22 cellular contexts compared by ENCODE assay signal in genomic region chr7:131194070-131194865, GRCh38.
DNase-seq lines count a peak whose midpoint lies in the region; ATAC-seq, FAIRE-seq and TF ChIP-seq lines count a peak whose summit lies in the region.
"Had no signal": no experiment of that assay in that cellular context is flagged by ENCODE, and none has a peak within 500 bp of the region (broad histone marks: within the 10 kb centered on the region; RNA-seq: fewer than 3 reads in every experiment).

No MANE protein-coding gene starts in this region.

- FAIRE-seq in HepG2 (lab: Jason Lieb, UNC) = no peak
- FAIRE-seq: astrocyte, GM12891 had no signal

- in situ Hi-C loops in mammary epithelial cell (cut with MboI; ENCODE audit: low sequenced_read_pairs in 2 of 2) (no loop called here), HepG2 (cut with HindIII; ENCODE audit: extremely low pct_ligation_motif_present, low pct_unique_long_range_greater_than_20kb) (no loop called here)

- H2AFZ ChIP-seq in mammary epithelial cell (ENCODE audit: low read depth, low read length) = no peak overlapping the region
- H2AFZ ChIP-seq in HepG2 (ENCODE audit: low read length) = no peak overlapping the region

- TF ChIP-seq POLR2A in HepG2 (IDR thresholded peaks at IDR 0.05; ENCODE audit: insufficient read depth in 1 of 2, low read depth in 2 of 2, low read length in 2 of 2) = no peak

- TF ChIP-seq CTCF in mammary epithelial cell (conservative IDR thresholded peaks at IDR 0.05 in 1 of 2, IDR thresholded peaks at IDR 0.05 in 1 of 2; ENCODE audit: extremely low read depth in 1 of 2, insufficient read depth in 1 of 2, low read depth in 1 of 2, low read length in 2 of 2) (no peak), HepG2 (CRISPR knock-in tag; IDR thresholded peaks at IDR 0.05) (no peak)

- 88% methylated on average over 7 of the region's 7 CpGs for WGBS in mammary epithelial cell (ENCODE audit: low coverage, missing lambda C conversion rate)
- WGBS in HepG2 (ENCODE audit: low lambda C conversion rate) = 48% methylated on average over 7 of the region's 7 CpGs

- H3K27me3 ChIP-seq in mammary epithelial cell (ENCODE audit: insufficient read depth, low read length) (no peaks in the 10 kb centered on the region), HepG2 (ENCODE audit: control insufficient read depth in 1 of 2, insufficient read depth in 2 of 2, low read length in 2 of 2) (no peaks in the 10 kb centered on the region)
- H3K27me3 ChIP-seq: gastroesophageal sphincter, upper lobe of left lung had no signal

- dilution Hi-C loops in mammary epithelial cell (cut with HindIII; ENCODE audit: low sequenced_read_pairs) = no loop called here

- H3K9me3 ChIP-seq in mammary epithelial cell (replicated peaks; ENCODE audit: insufficient read depth, low read length) (no peaks in the 10 kb centered on the region), HepG2 (ENCODE audit: low read length) (no peaks in the 10 kb centered on the region)
- H3K9me3 ChIP-seq: gastroesophageal sphincter, left ventricle myocardium inferior, upper lobe of left lung had no signal

- no peak for TF ChIP-seq RAD21 in HepG2 (CRISPR knock-in tag; IDR thresholded peaks at IDR 0.05)

- no peaks in the 10 kb centered on the region for H4K20me1 ChIP-seq in mammary epithelial cell (ENCODE audit: insufficient read depth, low read length)
- H4K20me1 ChIP-seq in HepG2 (ENCODE audit: insufficient read depth, low read length) = no peaks in the 10 kb centered on the region

- POLR2A ChIA-PET in HepG2 (lab: Yijun Ruan, JAX) = interaction anchor here (1.0 kb wide), 1 partner anchor 60 kb away, joined by 3 read pairs; no protein-coding TSS in a partner anchor

- H3K27ac ChIP-seq in mammary epithelial cell (ENCODE audit: insufficient read depth, low read depth, low read length) = no peak overlapping the region
- H3K27ac ChIP-seq in HepG2 (ENCODE audit: extremely low read length, insufficient read depth, low read length) = no peak overlapping the region
- H3K27ac ChIP-seq: gastroesophageal sphincter, HL-60, left ventricle myocardium inferior, upper lobe of left lung had no signal

- no peak overlapping the region for H3K9ac ChIP-seq in mammary epithelial cell (ENCODE audit: insufficient read depth, low read length)
- no peak overlapping the region for H3K9ac ChIP-seq in HepG2 (ENCODE audit: insufficient read depth, low read depth, low read length)

- intact Hi-C loops in mammary epithelial cell (cut with micrococcal nuclease) (no loop called here), HepG2 (cut with micrococcal nuclease; ENCODE audit: unreplicated experiment) (no loop called here)

- H3K4me2 ChIP-seq in mammary epithelial cell (ENCODE audit: insufficient read depth, low read depth, low read length) (no peak overlapping the region), HepG2 (ENCODE audit: low read depth, low read length) (no peak overlapping the region)

- H3K4me1 ChIP-seq in mammary epithelial cell (ENCODE audit: insufficient read depth, low read length) = peaks cover 9% of the 10 kb centered on the region
- H3K4me1 ChIP-seq in HepG2 (ENCODE audit: insufficient read depth, low read length) = peaks cover 20% of the 10 kb centered on the region
- H3K4me1 ChIP-seq: upper lobe of left lung had no signal

- H3K79me2 ChIP-seq in mammary epithelial cell (ENCODE audit: insufficient read depth, low read length) (no peaks in the 10 kb centered on the region), HepG2 (ENCODE audit: insufficient read depth, low read length) (no peaks in the 10 kb centered on the region)

- ATAC-seq in HepG2 (no peak), HG03196 (IDR thresholded peaks at IDR 0.05; ENCODE audit: unreplicated experiment) (no peak), GM18519 (IDR thresholded peaks at IDR 0.05; ENCODE audit: low FRiP score, unreplicated experiment) (no peak), GM18502 (IDR thresholded peaks at IDR 0.05; ENCODE audit: poor library complexity, unreplicated experiment) (no peak)
- ATAC-seq: gastroesophageal sphincter; HCT116; Panc1; SK-N-SH treated with all-trans-retinoic acid at 6 μM for 48 hours; stimulated activated naive CD8-positive, alpha-beta T cell treated with anti-CD3 and anti-CD28 coated beads, Interleukin-15, Interleukin-2, amounts not matched to agents 100 U/mL and 50 U/mL, for 24 hours had no signal

- H3K36me3 ChIP-seq in mammary epithelial cell (ENCODE audit: insufficient read depth, low read length) (no peaks in the 10 kb centered on the region), HepG2 (replicated peaks in 1 of 2; ENCODE audit: control insufficient read depth in 1 of 2, insufficient read depth in 2 of 2, low read length in 2 of 2) (no peaks in the 10 kb centered on the region)
- H3K36me3 ChIP-seq: gastroesophageal sphincter, left ventricle myocardium inferior, upper lobe of left lung had no signal

- H3K4me3 ChIP-seq in mammary epithelial cell (replicated peaks in 1 of 3; ENCODE audit: insufficient read depth in 1 of 3, low read depth in 2 of 3, low read length in 3 of 3) (no peak overlapping the region), HepG2 (replicated peaks in 1 of 3; ENCODE audit: insufficient read depth in 1 of 3, low read depth in 2 of 3, low read length in 3 of 3) (no peak overlapping the region)
- H3K4me3 ChIP-seq: gastroesophageal sphincter, left ventricle myocardium inferior, upper lobe of left lung had no signal

- BruUV-seq in mammary epithelial cell (replicated peaks; lab: Mats Ljungman, UMichigan) (no TSS peak), HepG2 (replicated peaks; lab: Mats Ljungman, UMichigan) (no TSS peak)

- peak; percentile 37 for DNase-seq in NCI-H345 (lab: John Stamatoyannopoulos, UW)
- DNase-seq in NCI-H345 treated with DMSO at 0.1 percent for 48 hours (lab: John Stamatoyannopoulos, UW; ENCODE audit: unreplicated experiment) = no peak
- peak; percentile 71 to 87 for DNase-seq in NCI-H2081 (lab: John Stamatoyannopoulos, UW)
- peak; percentile 31 for DNase-seq in mammary epithelial cell
- DNase-seq in HepG2 (ENCODE audit: low spot score) = no peak
- DNase-seq: activated CD4-positive, alpha-beta T cell treated with anti-CD3 and anti-CD28 coated beads, Interleukin-2, amount 50 U/mL, for 4 hours; activated naive CD4-positive, alpha-beta T cell treated with anti-CD3 and anti-CD28 coated beads for 36 hours; DMS 273 treated with DMSO at 0.1 percent for 48 hours; left ventricle myocardium inferior; NCI-H1694; stimulated activated naive CD8-positive, alpha-beta T cell treated with anti-CD3 and anti-CD28 coated beads, Interleukin-15, Interleukin-2, amounts not matched to agents 100 U/mL and 50 U/mL, for 24 hours; upper lobe of left lung had no signal

- CTCF ChIA-PET in mammary epithelial cell (lab: Charles Lee; ENCODE audit: low non-redundant PET) = no interaction called here
- CTCF ChIA-PET in HepG2 (lab: Yijun Ruan, JAX; ENCODE audit: low intra/inter-chr PET ratio, low total read pairs) = no interaction called here

- no peak for TF ChIP-seq EP300 in HepG2 (IDR thresholded peaks at IDR 0.05; ENCODE audit: low read depth in 2 of 2, low read length in 2 of 2)
- no peak for TF ChIP-seq EP300 in HepG2 (CRISPR knock-in tag; IDR thresholded peaks at IDR 0.05; ENCODE audit: borderline replicate concordance)

TF ChIP-seq in HepG2, 621 proteins besides CTCF, POLR2A, EP300 and RAD21 (continues in another document):
- TF ChIP-seq KLF12 (CRISPR knock-in tag; IDR thresholded peaks at IDR 0.05; ENCODE audit: borderline replicate concordance) (no peak), CEBPB (IDR thresholded peaks at IDR 0.05; ENCODE audit: borderline replicate concordance, low read depth, low read length) (peak; percentile 86), SRY (CRISPR knock-in tag; IDR thresholded peaks at IDR 0.05) (no peak), FOXP1 (IDR thresholded peaks at IDR 0.05) (no peak), FOXP1 (CRISPR knock-in tag; IDR thresholded peaks at IDR 0.05) (no peak), ZNF253 (CRISPR knock-in tag; IDR thresholded peaks at IDR 0.05; ENCODE audit: borderline replicate concordance) (no peak)

Comparison
In these comparisons a context has a peak if more than half of its experiments do, and no peak if none do; other contexts are left out.
1. DNase-seq: peak in NCI-H345 (single experiment), NCI-H2081 (2 of 2) and mammary epithelial cell (single experiment); none in NCI-H345 treated with DMSO at 0.1 percent for 48 hours (single experiment) and HepG2 (single experiment).